9 cellular contexts compared by ENCODE assay signal in genomic region chr12:132327351-132328171, GRCh38. TPM values are rescaled to one million over a fixed set of nuclear protein-coding genes. Genes with fewer than 3 reads are reported as not detected.
DNase-seq lines count a peak whose midpoint lies in the region; ATAC-seq and TF ChIP-seq lines count a peak whose summit lies in the region.
"Had no signal": no experiment of that assay in that cellular context is flagged by ENCODE, and none has a peak within 500 bp of the region (broad histone marks: within the 10 kb centered on the region; RNA-seq: fewer than 3 reads in every experiment).

No MANE protein-coding gene starts in this region.

- H3K4me1 ChIP-seq in left ventricle myocardium inferior (peaks cover 18% of the 10 kb centered on the region), heart left ventricle (peaks cover 0 to 34% (median 0%) of the 10 kb centered on the region in 12 donors), Karpas-422 (ENCODE audit: low read length) (no peaks in the 10 kb centered on the region)

- no peak for TF ChIP-seq CTCF in left ventricle myocardium inferior (IDR thresholded peaks at IDR 0.05; ENCODE audit: borderline replicate concordance)
- TF ChIP-seq CTCF in heart left ventricle (IDR thresholded peaks at IDR 0.05) = no peak

- 14 to 21% (median 15%) methylated on average over 25 to 32 of the region's 32 CpGs for WGBS in heart left ventricle, 4 donors

- no peak overlapping the region for H2AFZ ChIP-seq in Karpas-422 (ENCODE audit: low read length)

- H3K9me3 ChIP-seq in left ventricle myocardium inferior (replicated peaks) = no peaks in the 10 kb centered on the region
- H3K9me3 ChIP-seq in heart left ventricle = no peaks in the 10 kb centered on the region
- no peaks in the 10 kb centered on the region for H3K9me3 ChIP-seq in Karpas-422 (ENCODE audit: low read length)

- H3K9me2 ChIP-seq in Karpas-422 (replicated peaks; ENCODE audit: insufficient read depth, low read length) = no peaks in the 10 kb centered on the region

- H3K4me3 Mint-ChIP-seq in activated T-helper 17 cell treated with anti-CD3 and anti-CD28 coated beads, Interleukin-2, amount 50 U/mL, for 72 hours = peak overlapping the region; percentile 57

- peaks cover 100% of the 10 kb centered on the region for H3K27me3 ChIP-seq in left ventricle myocardium inferior (ENCODE audit: low read depth)
- H3K27me3 ChIP-seq in heart left ventricle = peaks cover 32 to 96% (median 58%) of the 10 kb centered on the region in 9 donors
- H3K27me3 ChIP-seq in Karpas-422 (ENCODE audit: low read length) = no peaks in the 10 kb centered on the region

- no peak overlapping the region for H3K27ac ChIP-seq in left ventricle myocardium inferior (replicated peaks)
- H3K27ac ChIP-seq in heart left ventricle = peak overlapping the region in 1 of 12 donors; percentile 74
- no peak overlapping the region for H3K27ac ChIP-seq in Karpas-422 (ENCODE audit: low read length)

- peaks cover 22% of the 10 kb centered on the region for H3K27me3 Mint-ChIP-seq in activated T-helper 17 cell treated with anti-CD3 and anti-CD28 coated beads, Interleukin-2, amount 50 U/mL, for 72 hours

- TF ChIP-seq POLR2A in heart left ventricle (IDR thresholded peaks at IDR 0.05) = no peak

- intact Hi-C loops in Right ventricle myocardium superior (cut with DNase I) (no loop called here), left ventricle myocardium inferior (cut with micrococcal nuclease) (no loop called here), heart left ventricle (cut with DNase I) (no loop called here)

- peak; percentile 55 for DNase-seq in Right ventricle myocardium superior
- DNase-seq in left ventricle myocardium inferior = no peak
- peak in 1 of 5 donors; percentile 56 for DNase-seq in heart left ventricle
- peak; percentile 87 for DNase-seq in stimulated activated CD4-positive, alpha-beta T cell treated with anti-CD3 and anti-CD28 coated beads, Interleukin-15, amount 100 ng/mL, for 24 hours
- no peak for DNase-seq in cortex of kidney (lab: John Stamatoyannopoulos, UW)
- DNase-seq in Karpas-422 = no peak
- DNase-seq in retina = no peak

- no peaks in the 10 kb centered on the region for H3K9me3 Mint-ChIP-seq in activated T-helper 17 cell treated with anti-CD3 and anti-CD28 coated beads, Interleukin-2, amount 50 U/mL, for 72 hours

- peak; percentile 73 for ATAC-seq in Right ventricle myocardium superior (ENCODE audit: poor library complexity)
- ATAC-seq in activated T-helper 17 cell treated with anti-CD3 and anti-CD28 coated beads, Interleukin-2, amount 50 U/mL, for 72 hours (replicated peaks) = peak; percentile 91
- peak in 3 of 4 donors; percentile 54 to 70 (median 66) for ATAC-seq in heart left ventricle

- H3K79me2 ChIP-seq in Karpas-422 (ENCODE audit: low read length) = no peaks in the 10 kb centered on the region

- no peaks in the 10 kb centered on the region for H3K36me3 Mint-ChIP-seq in activated T-helper 17 cell treated with anti-CD3 and anti-CD28 coated beads, Interleukin-2, amount 50 U/mL, for 72 hours (ENCODE audit: low read depth)

- no peak overlapping the region for H3K4me2 ChIP-seq in Karpas-422 (ENCODE audit: low read depth, low read length, poor library complexity, severe bottlenecking)

- no peak overlapping the region for H3K9ac ChIP-seq in Karpas-422 (ENCODE audit: low read length)

- no peaks in the 10 kb centered on the region for H3K36me3 ChIP-seq in left ventricle myocardium inferior
- H3K36me3 ChIP-seq in heart left ventricle = no peaks in the 10 kb centered on the region
- H3K36me3 ChIP-seq in Karpas-422 (ENCODE audit: insufficient read depth, low read length) = no peaks in the 10 kb centered on the region

- H4K20me1 ChIP-seq in Karpas-422 (ENCODE audit: insufficient read depth, low read depth, low read length) = no peaks in the 10 kb centered on the region

- H3K27ac Mint-ChIP-seq in activated T-helper 17 cell treated with anti-CD3 and anti-CD28 coated beads, Interleukin-2, amount 50 U/mL, for 72 hours = no peak overlapping the region

- H3K4me1 Mint-ChIP-seq in activated T-helper 17 cell treated with anti-CD3 and anti-CD28 coated beads, Interleukin-2, amount 50 U/mL, for 72 hours = peaks cover 6% of the 10 kb centered on the region

- H3K4me3 ChIP-seq in left ventricle myocardium inferior = no peak overlapping the region
- no peak overlapping the region for H3K4me3 ChIP-seq in heart left ventricle
- no peak overlapping the region for H3K4me3 ChIP-seq in Karpas-422 (ENCODE audit: low read length)

RNA-seq across cellular contexts. Expression of gene GALNT9, which starts 1.8 kb away (rescaled TPM):
- total RNA-seq in Right ventricle myocardium superior = not detected
- total RNA-seq in left ventricle myocardium inferior = not detected
- under 1 TPM in 1 of 2 donors, not detected in 1; 0.34 TPM for total RNA-seq in activated T-helper 17 cell treated with anti-CD3 and anti-CD28 coated beads, Interleukin-2, amount 50 U/mL, for 72 hours
- 10 to 100 TPM in 1 of 9 donors, not detected in 8; 10.3 TPM for total RNA-seq in heart left ventricle
- polyA plus RNA-seq in heart left ventricle = not detected
- not detected in 2 replicates for total RNA-seq in Karpas-422 (2014; rRNA removed; shearing (Covaris generic); ENCODE audit: low replicate concordance)
- total RNA-seq: activated CD8-positive, alpha-beta memory T cell treated with anti-CD3 and anti-CD28 coated beads for 36 hours had no signal

Comparison
In these comparisons a context has a peak if more than half of its experiments do, and no peak if none do; other contexts are left out.
1. DNase-seq: peak in Right ventricle myocardium superior (single experiment) and stimulated activated CD4-positive, alpha-beta T cell treated with anti-CD3 and anti-CD28 coated beads, Interleukin-15, amount 100 ng/mL, for 24 hours (single experiment); none in left ventricle myocardium inferior (single experiment), cortex of kidney (single experiment), Karpas-422 (single experiment) and retina (single experiment).
2. Peak in every context shown above with its lines, with median percentiles within 50 percentile points of each other: ATAC-seq.